ENCODE assay signal across 1 cellular context in genomic region chr11:33043221-33043833, GRCh38.
TF ChIP-seq lines count a peak whose summit lies in the region.

No MANE protein-coding gene starts in this region.

TF ChIP-seq in GM12878, 131 proteins besides CTCF, POLR2A, EP300 and RAD21:
- TF ChIP-seq, protein P1, sequence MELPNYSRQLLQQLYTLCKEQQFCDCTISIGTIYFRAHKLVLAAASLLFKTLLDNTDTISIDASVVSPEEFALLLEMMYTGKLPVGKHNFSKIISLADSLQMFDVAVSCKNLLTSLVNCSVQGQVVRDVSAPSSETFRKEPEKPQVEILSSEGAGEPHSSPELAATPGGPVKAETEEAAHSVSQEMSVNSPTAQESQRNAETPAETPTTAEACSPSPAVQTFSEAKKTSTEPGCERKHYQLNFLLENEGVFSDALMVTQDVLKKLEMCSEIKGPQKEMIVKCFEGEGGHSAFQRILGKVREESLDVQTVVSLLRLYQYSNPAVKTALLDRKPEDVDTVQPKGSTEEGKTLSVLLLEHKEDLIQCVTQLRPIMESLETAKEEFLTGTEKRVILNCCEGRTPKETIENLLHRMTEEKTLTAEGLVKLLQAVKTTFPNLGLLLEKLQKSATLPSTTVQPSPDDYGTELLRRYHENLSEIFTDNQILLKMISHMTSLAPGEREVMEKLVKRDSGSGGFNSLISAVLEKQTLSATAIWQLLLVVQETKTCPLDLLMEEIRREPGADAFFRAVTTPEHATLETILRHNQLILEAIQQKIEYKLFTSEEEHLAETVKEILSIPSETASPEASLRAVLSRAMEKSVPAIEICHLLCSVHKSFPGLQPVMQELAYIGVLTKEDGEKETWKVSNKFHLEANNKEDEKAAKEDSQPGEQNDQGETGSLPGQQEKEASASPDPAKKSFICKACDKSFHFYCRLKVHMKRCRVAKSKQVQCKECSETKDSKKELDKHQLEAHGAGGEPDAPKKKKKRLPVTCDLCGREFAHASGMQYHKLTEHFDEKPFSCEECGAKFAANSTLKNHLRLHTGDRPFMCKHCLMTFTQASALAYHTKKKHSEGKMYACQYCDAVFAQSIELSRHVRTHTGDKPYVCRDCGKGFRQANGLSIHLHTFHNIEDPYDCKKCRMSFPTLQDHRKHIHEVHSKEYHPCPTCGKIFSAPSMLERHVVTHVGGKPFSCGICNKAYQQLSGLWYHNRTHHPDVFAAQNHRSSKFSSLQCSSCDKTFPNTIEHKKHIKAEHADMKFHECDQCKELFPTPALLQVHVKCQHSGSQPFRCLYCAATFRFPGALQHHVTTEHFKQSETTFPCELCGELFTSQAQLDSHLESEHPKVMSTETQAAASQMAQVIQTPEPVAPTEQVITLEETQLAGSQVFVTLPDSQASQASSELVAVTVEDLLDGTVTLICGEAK (IDR thresholded peaks at IDR 0.05; ENCODE audit: borderline replicate concordance), result peak; percentile 25; the same call in 1 of the 2 replicates
- no peak for TF ChIP-seq ATF7 (IDR thresholded peaks at IDR 0.05; ENCODE audit: low read depth)
- no peak for TF ChIP-seq NFXL1 (IDR thresholded peaks at IDR 0.05; ENCODE audit: borderline replicate concordance)
- TF ChIP-seq, protein P2, sequence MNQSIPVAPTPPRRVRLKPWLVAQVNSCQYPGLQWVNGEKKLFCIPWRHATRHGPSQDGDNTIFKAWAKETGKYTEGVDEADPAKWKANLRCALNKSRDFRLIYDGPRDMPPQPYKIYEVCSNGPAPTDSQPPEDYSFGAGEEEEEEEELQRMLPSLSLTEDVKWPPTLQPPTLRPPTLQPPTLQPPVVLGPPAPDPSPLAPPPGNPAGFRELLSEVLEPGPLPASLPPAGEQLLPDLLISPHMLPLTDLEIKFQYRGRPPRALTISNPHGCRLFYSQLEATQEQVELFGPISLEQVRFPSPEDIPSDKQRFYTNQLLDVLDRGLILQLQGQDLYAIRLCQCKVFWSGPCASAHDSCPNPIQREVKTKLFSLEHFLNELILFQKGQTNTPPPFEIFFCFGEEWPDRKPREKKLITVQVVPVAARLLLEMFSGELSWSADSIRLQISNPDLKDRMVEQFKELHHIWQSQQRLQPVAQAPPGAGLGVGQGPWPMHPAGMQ (IDR thresholded peaks at IDR 0.05; ENCODE audit: borderline replicate concordance), result no peak
